Comparison of ENCODE assay signal across 14 cellular contexts in genomic region chr3:12643010-12643380, GRCh38. TPM values are rescaled to one million over a fixed set of nuclear protein-coding genes. Genes with fewer than 3 reads are reported as not detected.
DNase-seq lines count a peak whose midpoint lies in the region; ATAC-seq and TF ChIP-seq lines count a peak whose summit lies in the region.
"Had no signal": no experiment of that assay in that cellular context is flagged by ENCODE, and none has a peak within 500 bp of the region (broad histone marks: within the 10 kb centered on the region; RNA-seq: fewer than 3 reads in every experiment).

No MANE protein-coding gene starts in this region.

- peaks cover 23% of the 10 kb centered on the region for H3K4me1 ChIP-seq in CD8-positive, alpha-beta memory T cell (ENCODE audit: insufficient read depth, low read length)
- H3K4me1 ChIP-seq in MM.1S (ENCODE audit: low read length) (peaks cover 48% of the 10 kb centered on the region), esophagus squamous epithelium (peaks cover 0 to 43% (median 9%) of the 10 kb centered on the region in 3 donors), H9 (ENCODE audit: insufficient read depth, low read length) (no peaks in the 10 kb centered on the region; the same call in 1 of the 2 replicates)

- H3K4me2 ChIP-seq in MM.1S (ENCODE audit: low read depth, low read length) (peak overlapping the region; percentile 30; the same call in 1 of the 2 replicates), H9 (ENCODE audit: insufficient read depth, insufficient read length, low read length) (no peak overlapping the region)

- no peak overlapping the region for H4K8ac ChIP-seq in H9 (replicated peaks; ENCODE audit: insufficient read length, low read depth, low read length)

- H3K9me3 ChIP-seq in CD8-positive, alpha-beta memory T cell (ENCODE audit: low read length) = no peaks in the 10 kb centered on the region
- H3K9me3 ChIP-seq in MM.1S (replicated peaks; ENCODE audit: insufficient read depth, low read length) (no peaks in the 10 kb centered on the region), esophagus squamous epithelium (no peaks in the 10 kb centered on the region), H9 (ENCODE audit: control insufficient read depth, low read depth, low read length) (no peaks in the 10 kb centered on the region)

- H3K4me1 Mint-ChIP-seq in CD8-positive, alpha-beta memory T cell = peaks cover 51 to 74% (median 55%) of the 10 kb centered on the region in 3 donors
- H3K4me1 Mint-ChIP-seq in progenitor cell of endocrine pancreas (ENCODE audit: low read depth) (peaks cover 7% of the 10 kb centered on the region), H9 (peaks cover 16 to 17% of the 10 kb centered on the region in 2 experiments)

- H3K23ac ChIP-seq in H9 (ENCODE audit: insufficient read length, low read depth, low read length) = no peak overlapping the region

- POLR2A ChIA-PET in CD8-positive, alpha-beta memory T cell (lab: Charles Lee) = interaction anchor here (0.7 kb wide), 1 partner anchor 30 kb away, joined by 3 read pairs; no protein-coding TSS in a partner anchor

- no peak overlapping the region for H2BK5ac ChIP-seq in H9 (ENCODE audit: insufficient read length, low read length)

- intact Hi-C loops in esophagus squamous epithelium (cut with DNase I) = no loop called here

- no peaks in the 10 kb centered on the region for H3K27me3 ChIP-seq in CD8-positive, alpha-beta memory T cell (ENCODE audit: insufficient read depth, low read length, poor library complexity, severe bottlenecking)
- H3K27me3 ChIP-seq in MM.1S (replicated peaks; ENCODE audit: insufficient read depth, low read length) (no peaks in the 10 kb centered on the region), esophagus squamous epithelium (no peaks in the 10 kb centered on the region), H9 (ENCODE audit: insufficient read depth, low read length) (no peaks in the 10 kb centered on the region)

- H2AFZ ChIP-seq in MM.1S (ENCODE audit: low read length) = no peak overlapping the region
- H2AFZ ChIP-seq in H9 (ENCODE audit: low read length) = no peak overlapping the region

- H3K27ac ChIP-seq in CD8-positive, alpha-beta memory T cell (ENCODE audit: low read depth, low read length) = no peak overlapping the region
- H3K27ac ChIP-seq in MM.1S (ENCODE audit: low read length) = peak overlapping the region; percentile 55; the same call in 1 of the 2 replicates
- H3K27ac ChIP-seq in esophagus squamous epithelium = peak overlapping the region in 3 of 4 donors; percentile 4 to 50 (median 46)
- no peak overlapping the region for H3K27ac ChIP-seq in H9 (ENCODE audit: insufficient read length, low read depth, low read length)

- no peaks in the 10 kb centered on the region for H3K9me3 Mint-ChIP-seq in CD8-positive, alpha-beta memory T cell
- H3K9me3 Mint-ChIP-seq in progenitor cell of endocrine pancreas (ENCODE audit: low read depth) (no peaks in the 10 kb centered on the region), H9 (peaks cover 0 to 6% of the 10 kb centered on the region in 2 experiments; a peak in 2 of 5 replicates)

- H3K4ac ChIP-seq in H9 (ENCODE audit: low read depth, low read length) = no peak overlapping the region

- H3K14ac ChIP-seq in H9 (ENCODE audit: insufficient read depth, low read length) = no peak overlapping the region

- peaks cover 2 to 15% (median 7%) of the 10 kb centered on the region in 3 donors for H3K36me3 Mint-ChIP-seq in CD8-positive, alpha-beta memory T cell
- H3K36me3 Mint-ChIP-seq in progenitor cell of endocrine pancreas (ENCODE audit: insufficient read depth) = peaks cover 6% of the 10 kb centered on the region
- H3K36me3 Mint-ChIP-seq in H9 (ENCODE audit: insufficient read depth in 1 of 3, low read depth in 3 of 3) = peaks cover 3 to 9% (median 4%) of the 10 kb centered on the region in 3 experiments; a peak in 5 of 7 replicates

- CTCF ChIA-PET in CD8-positive, alpha-beta memory T cell (lab: Charles Lee) = no interaction called here

- H3K23me2 ChIP-seq in H9 (ENCODE audit: insufficient read length, low read depth, low read length, poor library complexity, severe bottlenecking) = no peaks in the 10 kb centered on the region

- H3K27ac Mint-ChIP-seq in CD8-positive, alpha-beta memory T cell = peak overlapping the region in 5 of 8 donors; percentile 2 to 69 (median 3)
- H3K27ac Mint-ChIP-seq in progenitor cell of endocrine pancreas (peak overlapping the region; percentile 2), H9 (peak overlapping the region in 1 of 3 experiments; percentile 26; a peak in 2 of 7 replicates)

- H2BK15ac ChIP-seq in H9 (ENCODE audit: low read depth, low read length) = no peak overlapping the region

- no peak overlapping the region for H2BK20ac ChIP-seq in H9 (ENCODE audit: low read depth, low read length, poor library complexity, severe bottlenecking)

- no peak overlapping the region for H3K4me3 ChIP-seq in CD8-positive, alpha-beta memory T cell (ENCODE audit: low read length)
- no peak overlapping the region for H3K4me3 ChIP-seq in MM.1S (ENCODE audit: low read length)
- H3K4me3 ChIP-seq in esophagus squamous epithelium = no peak overlapping the region

- no peak overlapping the region for H3K18ac ChIP-seq in H9 (ENCODE audit: insufficient read length, low read depth, low read length)

- no peak for ATAC-seq in HG02970 (IDR thresholded peaks at IDR 0.05; ENCODE audit: low FRiP score, unreplicated experiment)
- ATAC-seq: activated CD4-positive, CD25-positive, alpha-beta regulatory T cell treated with anti-CD3 and anti-CD28 coated beads, Interleukin-2, amount 50 U/mL, for 24 hours had no signal

- H4K20me1 ChIP-seq in MM.1S (ENCODE audit: insufficient read depth, low read length) (peaks cover 4% of the 10 kb centered on the region; the same call in 1 of the 2 replicates), H9 (ENCODE audit: control insufficient read depth, insufficient read depth, insufficient read length) (no peaks in the 10 kb centered on the region)

- H3K79me2 ChIP-seq in MM.1S (ENCODE audit: low read length) = peaks cover 86% of the 10 kb centered on the region
- H3K79me2 ChIP-seq in H9 (ENCODE audit: insufficient read depth, low read length) = peaks cover 19% of the 10 kb centered on the region; the same call in 1 of the 2 replicates

- H3K9ac ChIP-seq in MM.1S (ENCODE audit: low read length) (no peak overlapping the region), H9 (ENCODE audit: extremely low read depth, insufficient read length, low read length) (no peak overlapping the region)

- no peak overlapping the region for H2BK120ac ChIP-seq in H9 (ENCODE audit: low read depth, low read length, poor library complexity, severe bottlenecking)

- H3K27me3 Mint-ChIP-seq in CD8-positive, alpha-beta memory T cell = no peaks in the 10 kb centered on the region
- H3K27me3 Mint-ChIP-seq in progenitor cell of endocrine pancreas = no peaks in the 10 kb centered on the region
- no peaks in the 10 kb centered on the region for H3K27me3 Mint-ChIP-seq in H9 (ENCODE audit: low read depth)

- H3F3A ChIP-seq in MM.1S (ENCODE audit: insufficient read depth, low read length) = peaks cover 29% of the 10 kb centered on the region

- no peaks in the 10 kb centered on the region for H3K36me3 ChIP-seq in CD8-positive, alpha-beta memory T cell (ENCODE audit: insufficient read depth, low read length)
- peaks cover under 1% of the 10 kb centered on the region; the same call in 1 of the 2 replicates for H3K36me3 ChIP-seq in MM.1S (replicated peaks; ENCODE audit: insufficient read depth, low read length)
- H3K36me3 ChIP-seq in esophagus squamous epithelium = no peaks in the 10 kb centered on the region

- H3T11ph ChIP-seq in H9 (ENCODE audit: low read length) = no peak overlapping the region

- no peak overlapping the region for H2AK5ac ChIP-seq in H9 (ENCODE audit: insufficient read length, low read length)

- peaks cover 3% of the 10 kb centered on the region for H3K79me1 ChIP-seq in H9 (ENCODE audit: insufficient read depth, low read depth, low read length, poor library complexity, severe bottlenecking)

- DNase-seq in CD8-positive, alpha-beta memory T cell = no peak
- DNase-seq in MM.1S (no peak), esophagus squamous epithelium (lab: John Stamatoyannopoulos, UW) (no peak), progenitor cell of endocrine pancreas (ENCODE audit: low spot score, unreplicated experiment) (no peak), H9 (no peak), NCI-H1105 (lab: John Stamatoyannopoulos, UW) (no peak)
- no peak for DNase-seq in effector CD8-positive, alpha-beta T cell (lab: John Stamatoyannopoulos, UW)
- DNase-seq: activated CD8-positive, alpha-beta memory T cell treated with anti-CD3 and anti-CD28 coated beads, Interleukin-2, amount 50 U/mL, for 48 hours; C1 segment of cervical spinal cord; NCI-H2227 treated with DMSO at 0.1 percent for 48 hours; stimulated activated CD4-positive, alpha-beta T cell treated with anti-CD3 and anti-CD28 coated beads, Interleukin-2, amount 100 ng/mL, for 24 hours; SW 1271 had no signal

- H4K91ac ChIP-seq in H9 (ENCODE audit: insufficient read length, low read depth, low read length) = no peak overlapping the region

- no peak overlapping the region for H4K5ac ChIP-seq in H9 (ENCODE audit: insufficient read length, low read depth, low read length)

- no peak overlapping the region for H2BK12ac ChIP-seq in H9 (ENCODE audit: insufficient read length, low read depth, low read length)

- TF ChIP-seq CTCF in MM.1S (IDR thresholded peaks at IDR 0.05; ENCODE audit: low read length) = no peak
- TF ChIP-seq CTCF in esophagus squamous epithelium (IDR thresholded peaks at IDR 0.05) = no peak
- TF ChIP-seq CTCF in progenitor cell of endocrine pancreas (IDR thresholded peaks at IDR 0.05; ENCODE audit: unreplicated experiment) = no peak
- no peak for TF ChIP-seq CTCF in H9 (conservative IDR thresholded peaks at IDR 0.05)

- H3K56ac ChIP-seq in H9 (ENCODE audit: insufficient read length, low read depth, low read length) = no peak overlapping the region

- no peaks in the 10 kb centered on the region for H3K9me2 ChIP-seq in MM.1S (replicated peaks; ENCODE audit: insufficient read depth, low read length)

- no peak for TF ChIP-seq POLR2A in esophagus squamous epithelium (IDR thresholded peaks at IDR 0.05)

- no peak overlapping the region for H3K4me3 Mint-ChIP-seq in CD8-positive, alpha-beta memory T cell
- H3K4me3 Mint-ChIP-seq in progenitor cell of endocrine pancreas (ENCODE audit: low read depth) (no peak overlapping the region), H9 (no peak overlapping the region)

RNA-seq across cellular contexts. Expression of gene RAF1, which starts 20.9 kb away (rescaled TPM):
- 10 to 100 TPM; 89.4 to 90.9 TPM for total RNA-seq in CD8-positive, alpha-beta memory T cell
- 73.1 TPM for polyA plus RNA-seq in CD8-positive, alpha-beta memory T cell
- total RNA-seq in esophagus squamous epithelium = 100 to 1,000 TPM in 1 of 4 donors, 10 to 100 TPM in 3; 73.2 to 107 (median 84.2) TPM
- 135 and 139 TPM in 2 replicates for total RNA-seq in progenitor cell of endocrine pancreas
- 103 and 112 TPM in 2 replicates for total RNA-seq in H9 (2021)

Comparison
In these comparisons a context has a peak if more than half of its experiments do, and no peak if none do; other contexts are left out.
1. H3K27ac ChIP-seq: peak in MM.1S (single experiment) and esophagus squamous epithelium (3 of 4); none in CD8-positive, alpha-beta memory T cell (single experiment) and H9 (single experiment).